Comparison of ENCODE assay signal across 13 cellular contexts in the genomic region with DNA sequence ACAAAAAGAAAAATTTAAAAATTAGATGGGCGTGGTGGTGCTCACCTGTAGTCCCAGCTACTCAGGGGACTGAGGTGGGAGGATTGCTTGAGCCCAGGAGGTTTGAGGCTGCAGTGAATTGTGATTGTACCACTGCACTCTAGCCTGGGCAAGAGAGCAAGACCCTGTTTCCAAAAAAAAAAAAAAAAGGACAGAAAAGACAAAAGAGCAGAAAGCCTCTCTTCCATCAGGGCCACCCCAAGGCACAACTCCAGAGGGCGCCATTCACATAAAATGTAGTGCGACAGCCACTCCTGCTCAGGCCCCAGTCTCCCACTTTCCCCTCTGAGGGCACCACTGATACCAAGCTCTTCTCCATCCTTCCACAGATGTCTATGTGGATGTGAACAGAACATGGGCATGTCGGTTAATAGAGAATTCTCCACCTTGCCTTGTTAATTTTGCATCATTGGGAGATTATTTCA. TPM values are rescaled to one million over a fixed set of nuclear protein-coding genes. Genes with fewer than 3 reads are reported as not detected.
DNase-seq lines count a peak whose midpoint lies in the region; ATAC-seq and TF ChIP-seq lines count a peak whose summit lies in the region.
"Had no signal": no experiment of that assay in that cellular context is flagged by ENCODE, and none has a peak within 500 bp of the region (broad histone marks: within the 10 kb centered on the region; RNA-seq: fewer than 3 reads in every experiment).

No MANE protein-coding gene starts in this region.

- no peak for TF ChIP-seq CTCF in esophagus squamous epithelium (IDR thresholded peaks at IDR 0.05)

- peak; percentile 25 for DNase-seq in activated naive CD4-positive, alpha-beta T cell treated with anti-CD3 and anti-CD28 coated beads for 36 hours
- no peak for DNase-seq in activated naive CD4-positive, alpha-beta T cell treated with anti-CD3 and anti-CD28 coated beads, Interleukin-2, amount 10 ng/mL, durations not matched to agents 7 days and 5 days
- DNase-seq in NCI-H1694 treated with DMSO at 0.1 percent for 48 hours (lab: John Stamatoyannopoulos, UW) (peak; percentile 38), esophagus squamous epithelium (lab: John Stamatoyannopoulos, UW) (no peak), dermis blood vessel endothelial cell (no peak), NCI-H345 treated with DMSO at 0.1 percent for 48 hours (lab: John Stamatoyannopoulos, UW; ENCODE audit: unreplicated experiment) (no peak)
- DNase-seq: activated naive CD8-positive, alpha-beta T cell treated with anti-CD3 and anti-CD28 coated beads for 36 hours; central memory CD4-positive, alpha-beta T cell; head of caudate nucleus had no signal

- intact Hi-C loops in activated naive CD4-positive, alpha-beta T cell treated with anti-CD3 and anti-CD28 coated beads for 36 hours (cut with micrococcal nuclease), result no loop called here
- intact Hi-C loops in esophagus squamous epithelium (cut with DNase I), result no loop called here

- ATAC-seq in HG02852 (IDR thresholded peaks at IDR 0.05; ENCODE audit: unreplicated experiment), result no peak

- H3K36me3 Mint-ChIP-seq in activated naive CD4-positive, alpha-beta T cell treated with anti-CD3 and anti-CD28 coated beads for 36 hours (ENCODE audit: low read depth), result peaks cover 10% of the 10 kb centered on the region
- H3K36me3 Mint-ChIP-seq in activated naive CD4-positive, alpha-beta T cell treated with anti-CD3 and anti-CD28 coated beads, Interleukin-2, amount 10 ng/mL, durations not matched to agents 7 days and 5 days, result peaks cover 49% of the 10 kb centered on the region

- no peak for TF ChIP-seq POLR2A in esophagus squamous epithelium (IDR thresholded peaks at IDR 0.05)

- peaks cover 7 to 46% (median 21%) of the 10 kb centered on the region in 3 donors for H3K4me1 ChIP-seq in esophagus squamous epithelium
- H3K4me1 ChIP-seq in skeletal muscle tissue (ENCODE audit: control insufficient read depth in 3 of 3, insufficient read depth in 3 of 3, low read length in 3 of 3), result peaks cover 39 to 50% (median 47%) of the 10 kb centered on the region in 3 donors

- H3K4me1 Mint-ChIP-seq in activated naive CD4-positive, alpha-beta T cell treated with anti-CD3 and anti-CD28 coated beads for 36 hours (ENCODE audit: low read depth), result peaks cover 4% of the 10 kb centered on the region
- H3K4me1 Mint-ChIP-seq in activated naive CD4-positive, alpha-beta T cell treated with anti-CD3 and anti-CD28 coated beads, Interleukin-2, amount 10 ng/mL, durations not matched to agents 7 days and 5 days, result peaks cover 11% of the 10 kb centered on the region

- no peaks in the 10 kb centered on the region for H3K27me3 Mint-ChIP-seq in activated naive CD4-positive, alpha-beta T cell treated with anti-CD3 and anti-CD28 coated beads for 36 hours (ENCODE audit: low read depth)
- no peaks in the 10 kb centered on the region for H3K27me3 Mint-ChIP-seq in activated naive CD4-positive, alpha-beta T cell treated with anti-CD3 and anti-CD28 coated beads, Interleukin-2, amount 10 ng/mL, durations not matched to agents 7 days and 5 days
- H3K27me3 Mint-ChIP-seq: activated naive CD8-positive, alpha-beta T cell treated with anti-CD3 and anti-CD28 coated beads for 36 hours had no signal

- CTCF ChIA-PET in activated naive CD4-positive, alpha-beta T cell treated with anti-CD3 and anti-CD28 coated beads for 36 hours (lab: Charles Lee), result interaction anchor here (0.7 to 1.1 kb wide), 3 partner anchors 18 to 328 kb away, joined by 3 to 5 read pairs (median 3); no protein-coding TSS in a partner anchor
- CTCF ChIA-PET in activated naive CD4-positive, alpha-beta T cell treated with anti-CD3 and anti-CD28 coated beads, Interleukin-2, amount 10 ng/mL, durations not matched to agents 7 days and 5 days (lab: Charles Lee), result interaction anchor here (1.5 kb wide), 1 partner anchor 17 kb away, joined by 3 read pairs; no protein-coding TSS in a partner anchor

- H3K9me3 Mint-ChIP-seq in activated naive CD4-positive, alpha-beta T cell treated with anti-CD3 and anti-CD28 coated beads for 36 hours, result no peaks in the 10 kb centered on the region
- H3K9me3 Mint-ChIP-seq in activated naive CD4-positive, alpha-beta T cell treated with anti-CD3 and anti-CD28 coated beads, Interleukin-2, amount 10 ng/mL, durations not matched to agents 7 days and 5 days, result no peaks in the 10 kb centered on the region
- H3K9me3 Mint-ChIP-seq: activated naive CD8-positive, alpha-beta T cell treated with anti-CD3 and anti-CD28 coated beads for 36 hours; nephron had no signal

- WGBS in esophagus squamous epithelium, 2 donors, result 95 to 96% methylated on average over 4 of the region's 4 CpGs

- H3K4me3 ChIP-seq in esophagus squamous epithelium (no peak overlapping the region), skeletal muscle tissue (ENCODE audit: low read length in 3 of 3) (no peak overlapping the region)
- H3K4me3 ChIP-seq: suprapubic skin had no signal

- peak overlapping the region in 1 of 3 donors; percentile 55 for H3K9ac ChIP-seq in skeletal muscle tissue (ENCODE audit: low read depth in 1 of 3, low read length in 3 of 3)

- H3K4me3 Mint-ChIP-seq in activated naive CD4-positive, alpha-beta T cell treated with anti-CD3 and anti-CD28 coated beads for 36 hours, result no peak overlapping the region
- H3K4me3 Mint-ChIP-seq in activated naive CD4-positive, alpha-beta T cell treated with anti-CD3 and anti-CD28 coated beads, Interleukin-2, amount 10 ng/mL, durations not matched to agents 7 days and 5 days, result no peak overlapping the region
- H3K4me3 Mint-ChIP-seq: activated naive CD8-positive, alpha-beta T cell treated with anti-CD3 and anti-CD28 coated beads for 36 hours had no signal

- H3K27ac ChIP-seq in esophagus squamous epithelium, result peak overlapping the region in 3 of 4 donors; percentile 14 to 70 (median 30)
- peak overlapping the region; percentile 59 for H3K27ac ChIP-seq in skeletal muscle tissue (ENCODE audit: low read depth, low read length)
- H3K27ac ChIP-seq: suprapubic skin had no signal

- H3K36me3 ChIP-seq in esophagus squamous epithelium (peaks cover 0 to 43% (median 0%) of the 10 kb centered on the region in 3 donors), skeletal muscle tissue (ENCODE audit: control insufficient read depth in 3 of 3, insufficient read depth in 3 of 3, low read length in 3 of 3) (peaks cover 19 to 26% (median 19%) of the 10 kb centered on the region in 3 donors)

- H3K27ac Mint-ChIP-seq in activated naive CD4-positive, alpha-beta T cell treated with anti-CD3 and anti-CD28 coated beads for 36 hours, result no peak overlapping the region
- H3K27ac Mint-ChIP-seq in activated naive CD4-positive, alpha-beta T cell treated with anti-CD3 and anti-CD28 coated beads, Interleukin-2, amount 10 ng/mL, durations not matched to agents 7 days and 5 days, result no peak overlapping the region
- H3K27ac Mint-ChIP-seq: activated naive CD8-positive, alpha-beta T cell treated with anti-CD3 and anti-CD28 coated beads for 36 hours had no signal

- H3K27me3 ChIP-seq in esophagus squamous epithelium (no peaks in the 10 kb centered on the region), skeletal muscle tissue (ENCODE audit: control insufficient read depth in 3 of 3, insufficient read depth in 3 of 3, low read length in 3 of 3) (no peaks in the 10 kb centered on the region)
- H3K27me3 ChIP-seq: suprapubic skin had no signal

- H3K9me3 ChIP-seq in esophagus squamous epithelium, result no peaks in the 10 kb centered on the region
- H3K9me3 ChIP-seq in skeletal muscle tissue (ENCODE audit: control insufficient read depth in 3 of 3, low read length in 3 of 3), result no peaks in the 10 kb centered on the region
- H3K9me3 ChIP-seq: suprapubic skin had no signal

RNA-seq across cellular contexts. Expression of a gene that starts 41.8 kb away (rescaled TPM):
- total RNA-seq in activated naive CD4-positive, alpha-beta T cell treated with anti-CD3 and anti-CD28 coated beads for 36 hours, result 10 to 100 TPM; 39.5 to 49.2 TPM
- total RNA-seq in esophagus squamous epithelium (10 to 100 TPM; 32.6 to 51.3 (median 38.9) TPM), skeletal muscle tissue (49.6 TPM), dermis blood vessel endothelial cell (59.0 and 81.5 TPM in 2 replicates)

Comparison
In these comparisons a context has a peak if more than half of its experiments do, and no peak if none do; other contexts are left out.
1. DNase-seq: peak in activated naive CD4-positive, alpha-beta T cell treated with anti-CD3 and anti-CD28 coated beads for 36 hours (single experiment) and NCI-H1694 treated with DMSO at 0.1 percent for 48 hours (single experiment); none in activated naive CD4-positive, alpha-beta T cell treated with anti-CD3 and anti-CD28 coated beads, Interleukin-2, amount 10 ng/mL, durations not matched to agents 7 days and 5 days (single experiment), esophagus squamous epithelium (single experiment), dermis blood vessel endothelial cell (single experiment) and NCI-H345 treated with DMSO at 0.1 percent for 48 hours (single experiment).